Comparison of ENCODE assay signal across 8 cellular contexts in genomic region chr11:70271635-70271953, GRCh38. TPM values are rescaled to one million over a fixed set of nuclear protein-coding genes. Genes with fewer than 3 reads are reported as not detected.
DNase-seq lines count a peak whose midpoint lies in the region; ATAC-seq and TF ChIP-seq lines count a peak whose summit lies in the region.

No MANE protein-coding gene starts in this region.

- H3K4me1 Mint-ChIP-seq in Caco-2 (ENCODE audit: low read depth, unreplicated experiment): peaks cover 15% of the 10 kb centered on the region

- 0 out of 2 replicates have a peak, but pooled peaks cover 6% of the 10 kb centered on the region for H3K36me3 ChIP-seq in Caco-2 (ENCODE audit: control insufficient read depth, insufficient read depth, low read length)
- H3K36me3 ChIP-seq in esophagus squamous epithelium: peaks cover 0 to 47% (median 0%) of the 10 kb centered on the region in 3 donors
- H3K36me3 ChIP-seq in ovary: no peaks in the 10 kb centered on the region

- H3K27ac ChIP-seq in esophagus squamous epithelium (peak overlapping the region in 2 of 4 donors; percentile 81 to 93), ovary (no peak overlapping the region)

- H3K9me3 Mint-ChIP-seq in Caco-2 (ENCODE audit: unreplicated experiment): no peaks in the 10 kb centered on the region

- H3K4me3 ChIP-seq in Caco-2 (ENCODE audit: low read depth, low read length) (peak overlapping the region; percentile 97), esophagus squamous epithelium (peak overlapping the region; percentile 71 to 98 (median 91)), ovary (peak overlapping the region; percentile 64)

- CTCF ChIA-PET in Caco-2 (lab: Charles Lee): interaction anchor here (0.6 kb wide), 1 partner anchor 75 kb away, joined by 4 read pairs; no protein-coding TSS in a partner anchor

- intact Hi-C loops in Caco-2 (cut with micrococcal nuclease; ENCODE audit: unreplicated experiment) (loop anchor here (5.0 kb wide), 1 partner anchor 44 kb away; no protein-coding TSS in a partner anchor), esophagus squamous epithelium (cut with DNase I) (no loop called here), ovary (cut with DNase I) (loop anchor here in 1 of 4 donors (5.0 kb wide), 2 partner anchors 51 to 126 kb away; partner anchors contain the start of gene CTTN)

- no peak for TF ChIP-seq POLR2A in esophagus squamous epithelium (IDR thresholded peaks at IDR 0.05)
- no peak for TF ChIP-seq POLR2A in ovary (IDR thresholded peaks at IDR 0.05)

- H3K36me3 Mint-ChIP-seq in Caco-2 (ENCODE audit: insufficient read depth, unreplicated experiment): peaks cover 64% of the 10 kb centered on the region

- WGBS in esophagus squamous epithelium, 2 donors: 0 to 6% methylated on average over 2 of the region's 2 CpGs
- 0 to 2% (median 0%) methylated on average over 2 of the region's 2 CpGs for WGBS in ovary, 3 donors

- H3K4me1 ChIP-seq in Caco-2 (peaks cover 11% of the 10 kb centered on the region), esophagus squamous epithelium (peaks cover 4 to 50% (median 16%) of the 10 kb centered on the region in 3 donors), ovary (ENCODE audit: insufficient read depth) (peaks cover 5% of the 10 kb centered on the region)

- no peak for ATAC-seq in HG03378 (IDR thresholded peaks at IDR 0.05; ENCODE audit: unreplicated experiment)

- H3K9me3 ChIP-seq in Caco-2 (no peaks in the 10 kb centered on the region), esophagus squamous epithelium (no peaks in the 10 kb centered on the region), ovary (no peaks in the 10 kb centered on the region)

- no TSS peak for BruUV-seq in Caco-2 (replicated peaks; lab: Mats Ljungman, UMichigan)

- no peaks in the 10 kb centered on the region for H3K27me3 ChIP-seq in Caco-2 (replicated peaks; ENCODE audit: control insufficient read depth, insufficient read depth, low read length)
- H3K27me3 ChIP-seq in esophagus squamous epithelium: peaks cover 0 to 7% (median 0%) of the 10 kb centered on the region in 4 donors
- H3K27me3 ChIP-seq in ovary: no peaks in the 10 kb centered on the region

- H3K4me3 Mint-ChIP-seq in Caco-2 (ENCODE audit: unreplicated experiment): peak overlapping the region; percentile 91

- no peaks in the 10 kb centered on the region for H3K27me3 Mint-ChIP-seq in Caco-2 (ENCODE audit: insufficient read depth, unreplicated experiment)

- TF ChIP-seq EP300 in ovary (IDR thresholded peaks at IDR 0.05): no peak

- no peak for DNase-seq in Caco-2
- peak; percentile 53 for DNase-seq in RKO (ENCODE audit: low spot score)
- no peak for DNase-seq in esophagus squamous epithelium (lab: John Stamatoyannopoulos, UW)
- no peak for DNase-seq in ovary
- no peak for DNase-seq in NCI-H345 treated with DMSO at 0.1 percent for 48 hours (lab: John Stamatoyannopoulos, UW; ENCODE audit: unreplicated experiment)
- DNase-seq in kidney glomerular epithelial cell (lab: John Stamatoyannopoulos, UW): no peak
- DNase-seq in NCI-H187 (lab: John Stamatoyannopoulos, UW): no peak

- no peak for TF ChIP-seq CTCF in Caco-2 (IDR thresholded peaks at IDR 0.05; ENCODE audit: insufficient read depth in 1 of 2, low read depth in 1 of 2, low read length in 1 of 2, severe bottlenecking in 1 of 2, unreplicated experiment in 1 of 2)
- TF ChIP-seq CTCF in esophagus squamous epithelium (IDR thresholded peaks at IDR 0.05): no peak
- no peak for TF ChIP-seq CTCF in ovary (IDR thresholded peaks at IDR 0.05)

- POLR2A ChIA-PET in Caco-2 (lab: Charles Lee): interaction anchor here (0.5 kb wide), 1 partner anchor 11 kb away, joined by 3 read pairs; no protein-coding TSS in a partner anchor

- peak overlapping the region; percentile 84 for H3K27ac Mint-ChIP-seq in Caco-2 (ENCODE audit: unreplicated experiment)

RNA-seq across cellular contexts. Expression of gene PPFIA1, which starts 1.1 kb away (rescaled TPM):
- total RNA-seq in Caco-2 (2022): 148 TPM in 2 replicates
- total RNA-seq in esophagus squamous epithelium: 10 to 100 TPM; 21.0 to 34.7 (median 29.8) TPM
- total RNA-seq in ovary: 10 to 100 TPM; 25.9 to 60.3 (median 46.4) TPM
- 10 to 100 TPM; 20.5 to 28.1 TPM for polyA plus RNA-seq in ovary
